In genomic region chr14:91570021-91570420, GRCh38 we compare ENCODE assay signal across 27 cellular contexts.
"Had no signal": no experiment of that assay in that cellular context is flagged by ENCODE, and none has a peak within 500 bp of the region (broad histone marks: within the 10 kb centered on the region; RNA-seq: fewer than 3 reads in every experiment).

No MANE protein-coding gene starts in this region.

- H3K9ac ChIP-seq: KMS-11 had no signal

- H3K27ac ChIP-seq: brain microvascular endothelial cell, cardiac muscle cell, KMS-11, PC-9 had no signal

- H3K4me3 ChIP-seq: cardiac muscle cell, MG63, PC-9 had no signal

- H3K9me3 Mint-ChIP-seq: activated naive CD4-positive, alpha-beta T cell treated with anti-CD3 and anti-CD28 coated beads, Interleukin-2, amount 10 ng/mL, durations not matched to agents 7 days and 5 days; activated naive CD8-positive, alpha-beta T cell treated with anti-CD3 and anti-CD28 coated beads for 36 hours; activated T-cell treated with anti-CD3 and anti-CD28 coated beads, Interleukin-2, amount 50 U/mL, for 72 hours; activated T-helper 2 cell treated with anti-CD3 and anti-CD28 coated beads, Interferon-gamma antibody, Interleukin-2, Interleukin-4, amounts not matched to agents 10 μg/mL and 5 μg/mL and 100 μg/mL, durations not matched to agents 14 hours and 24 hours and 36 hours; T-helper 1 cell treated with Interleukin-12 subunit alpha and Interleukin-12 subunit beta and Interleukin-4 antibody, amounts not matched to agents 30 μg/mL and 1 μg/mL, for 36 hours had no signal

- DNase-seq: activated CD4-positive, alpha-beta memory T cell treated with anti-CD3 and anti-CD28 coated beads, Interleukin-2, amount 10 ng/mL, durations not matched to agents 7 days and 5 days; activated CD4-positive, alpha-beta T cell treated with anti-CD3 and anti-CD28 coated beads for 36 hours; activated CD4-positive, alpha-beta T cell treated with anti-CD3 and anti-CD28 coated beads, Interleukin-2, amount 50 U/mL, for 1 hour; activated CD4-positive, CD25-positive, alpha-beta regulatory T cell; activated gamma-delta T cell treated with Interleukin-2 at 50 U/mL for 16 hours; activated naive CD4-positive, alpha-beta T cell treated with anti-CD3 and anti-CD28 coated beads, Interleukin-2, amount 10 ng/mL, durations not matched to agents 7 days and 5 days; activated naive CD8-positive, alpha-beta T cell treated with anti-CD3 and anti-CD28 coated beads for 36 hours; activated T-cell treated with anti-CD3 and anti-CD28 coated beads for 4 hours; activated T-cell treated with anti-CD3 and anti-CD28 coated beads, Interleukin-2, amount 50 U/mL, for 72 hours; brain microvascular endothelial cell; MG63; MV-4-11; NCI-H1092 treated with DMSO at 0.1 percent for 48 hours; NCI-H1417 treated with DMSO at 0.1 percent for 48 hours; NCI-H1694; NCI-H2029; NCI-H2107; NCI-H2171 treated with DMSO at 0.1 percent for 48 hours; NCI-H226; NCI-H526 treated with DMSO at 0.1 percent for 48 hours; PC-9; SHP77 treated with DMSO at 0.1 percent for 48 hours; T-helper 9 cell had no signal

- H3K36me3 Mint-ChIP-seq: activated naive CD4-positive, alpha-beta T cell treated with anti-CD3 and anti-CD28 coated beads, Interleukin-2, amount 10 ng/mL, durations not matched to agents 7 days and 5 days; activated naive CD8-positive, alpha-beta T cell treated with anti-CD3 and anti-CD28 coated beads for 36 hours had no signal

- H3K9me3 ChIP-seq: MG63 had no signal

- H3K4me2 ChIP-seq: KMS-11, PC-9 had no signal

- H3K27me3 ChIP-seq: brain microvascular endothelial cell, MG63 had no signal

- ATAC-seq: activated CD4-positive, alpha-beta T cell treated with anti-CD3 and anti-CD28 coated beads for 36 hours; activated T-cell treated with anti-CD3 and anti-CD28 coated beads, Interleukin-2, amount 50 U/mL, for 72 hours had no signal

- H3K27ac Mint-ChIP-seq: activated CD4-positive, alpha-beta memory T cell treated with anti-CD3 and anti-CD28 coated beads, Interleukin-2, amount 10 ng/mL, durations not matched to agents 7 days and 5 days; activated CD4-positive, alpha-beta T cell treated with anti-CD3 and anti-CD28 coated beads for 36 hours; activated naive CD4-positive, alpha-beta T cell treated with anti-CD3 and anti-CD28 coated beads, Interleukin-2, amount 10 ng/mL, durations not matched to agents 7 days and 5 days; activated naive CD8-positive, alpha-beta T cell treated with anti-CD3 and anti-CD28 coated beads for 36 hours; activated T-cell treated with anti-CD3 and anti-CD28 coated beads, Interleukin-2, amount 50 U/mL, for 72 hours; activated T-helper 2 cell treated with anti-CD3 and anti-CD28 coated beads, Interferon-gamma antibody, Interleukin-2, Interleukin-4, amounts not matched to agents 10 μg/mL and 5 μg/mL and 100 μg/mL, durations not matched to agents 14 hours and 24 hours and 36 hours; T-helper 1 cell treated with Interleukin-12 subunit alpha and Interleukin-12 subunit beta and Interleukin-4 antibody, amounts not matched to agents 30 μg/mL and 1 μg/mL, for 36 hours had no signal

- H2AFZ ChIP-seq: PC-9 had no signal

- H3K4me3 Mint-ChIP-seq: activated CD4-positive, alpha-beta memory T cell treated with anti-CD3 and anti-CD28 coated beads, Interleukin-2, amount 10 ng/mL, durations not matched to agents 7 days and 5 days; activated CD4-positive, alpha-beta T cell treated with anti-CD3 and anti-CD28 coated beads for 36 hours; activated naive CD4-positive, alpha-beta T cell treated with anti-CD3 and anti-CD28 coated beads, Interleukin-2, amount 10 ng/mL, durations not matched to agents 7 days and 5 days; activated naive CD8-positive, alpha-beta T cell treated with anti-CD3 and anti-CD28 coated beads for 36 hours; activated T-cell treated with anti-CD3 and anti-CD28 coated beads, Interleukin-2, amount 50 U/mL, for 72 hours; T-helper 1 cell treated with Interleukin-12 subunit alpha and Interleukin-12 subunit beta and Interleukin-4 antibody, amounts not matched to agents 30 μg/mL and 1 μg/mL, for 36 hours had no signal

- H3K36me3 ChIP-seq: brain microvascular endothelial cell, cardiac muscle cell, MG63 had no signal
